21 cellular contexts compared by ENCODE assay signal in genomic region chr20:56987992-56988391, GRCh38.
DNase-seq lines count a peak whose midpoint lies in the region; ATAC-seq and TF ChIP-seq lines count a peak whose summit lies in the region.
"Had no signal": no experiment of that assay in that cellular context is flagged by ENCODE, and none has a peak within 500 bp of the region (broad histone marks: within the 10 kb centered on the region; RNA-seq: fewer than 3 reads in every experiment).

No MANE protein-coding gene starts in this region.

- no peaks in the 10 kb centered on the region for H3K27me3 ChIP-seq in PC-3 (ENCODE audit: low read length)
- H3K27me3 ChIP-seq in smooth muscle cell (ENCODE audit: low read depth) = no peaks in the 10 kb centered on the region
- H3K27me3 ChIP-seq in esophagus squamous epithelium = peaks cover 0 to 24% (median 0%) of the 10 kb centered on the region in 4 donors
- H3K27me3 ChIP-seq: upper lobe of right lung had no signal

- H3K79me2 ChIP-seq in PC-3 (ENCODE audit: low read length) (no peaks in the 10 kb centered on the region), smooth muscle cell (ENCODE audit: low read depth) (no peaks in the 10 kb centered on the region)

- ATAC-seq in PC-3 (peak; percentile 69), HG03159 (IDR thresholded peaks at IDR 0.05; ENCODE audit: unreplicated experiment) (no peak)
- ATAC-seq: upper lobe of right lung had no signal

- DNase-seq in NOMO-1 treated with DMSO at 0.1 percent for 48 hours (lab: John Stamatoyannopoulos, UW; ENCODE audit: unreplicated experiment) = peak; percentile 15
- no peak for DNase-seq in NOMO-1 (lab: John Stamatoyannopoulos, UW; ENCODE audit: unreplicated experiment in 2 of 2)
- DNase-seq in PC-3 = peak; percentile 80
- peak; percentile 59 for DNase-seq in choroid plexus epithelial cell (ENCODE audit: low read depth)
- no peak for DNase-seq in smooth muscle cell (lab: John Stamatoyannopoulos, UW; ENCODE audit: unreplicated experiment)
- no peak for DNase-seq in activated CD4-positive, alpha-beta T cell treated with anti-CD3 and anti-CD28 coated beads, Interleukin-2, amount 50 U/mL, for 48 hours
- DNase-seq in esophagus squamous epithelium (lab: John Stamatoyannopoulos, UW) = no peak
- DNase-seq: activated CD8-positive, alpha-beta memory T cell treated with anti-CD3 and anti-CD28 coated beads, Interleukin-2, amount 50 U/mL, for 48 hours; activated effector memory CD4-positive, alpha-beta T cell treated with Interleukin-2 at 50 U/mL for 16 hours; COR-L47; DND-41; H7; kidney glomerular epithelial cell; naive B cell; NCI-H1048; NCI-H510A; SHP77 treated with DMSO at 0.1 percent for 48 hours; upper lobe of right lung had no signal

- H3K9me3 ChIP-seq in PC-3 (ENCODE audit: low read length) (no peaks in the 10 kb centered on the region), smooth muscle cell (replicated peaks; ENCODE audit: low read depth) (no peaks in the 10 kb centered on the region), esophagus squamous epithelium (peaks cover 0 to 34% (median 7%) of the 10 kb centered on the region in 3 donors)
- H3K9me3 ChIP-seq: upper lobe of right lung had no signal

- H3F3A ChIP-seq in PC-3 (ENCODE audit: low read length, unreplicated experiment) (peaks cover 8% of the 10 kb centered on the region), smooth muscle cell (ENCODE audit: low read depth) (peaks cover 5% of the 10 kb centered on the region)

- peak overlapping the region; percentile 75 for H2AFZ ChIP-seq in PC-3 (ENCODE audit: low read length)
- H2AFZ ChIP-seq in smooth muscle cell (ENCODE audit: low read depth) = peak overlapping the region; percentile 36

- TF ChIP-seq CTCF in PC-3 (conservative IDR thresholded peaks at IDR 0.05; ENCODE audit: low read depth, low read length) = no peak
- TF ChIP-seq CTCF in choroid plexus epithelial cell (conservative IDR thresholded peaks at IDR 0.05; ENCODE audit: low read depth, low read length) = no peak
- no peak for TF ChIP-seq CTCF in smooth muscle cell (IDR thresholded peaks at IDR 0.05; ENCODE audit: borderline replicate concordance, insufficient read depth, poor library complexity, severe bottlenecking)
- no peak for TF ChIP-seq CTCF in esophagus squamous epithelium (IDR thresholded peaks at IDR 0.05)

- H3K36me3 ChIP-seq in PC-3 (ENCODE audit: low read depth, low read length) (no peaks in the 10 kb centered on the region), smooth muscle cell (ENCODE audit: low read depth) (no peaks in the 10 kb centered on the region), esophagus squamous epithelium (no peaks in the 10 kb centered on the region)
- H3K36me3 ChIP-seq: upper lobe of right lung had no signal

- TF ChIP-seq POLR2A in esophagus squamous epithelium (IDR thresholded peaks at IDR 0.05) = no peak

- no peaks in the 10 kb centered on the region for H3K9me2 ChIP-seq in PC-3 (replicated peaks; ENCODE audit: low read length)

- no TSS peak for BruUV-seq in PC-3 (replicated peaks; lab: Mats Ljungman, UMichigan)

- H3K4me3 ChIP-seq in PC-3 (ENCODE audit: low read length) (peak overlapping the region; percentile 69), choroid plexus epithelial cell (ENCODE audit: low read depth, low read length) (peak overlapping the region; percentile 34), smooth muscle cell (peak overlapping the region; percentile 30), esophagus squamous epithelium (no peak overlapping the region)
- H3K4me3 ChIP-seq: upper lobe of right lung had no signal

- H3K9ac ChIP-seq in PC-3 (ENCODE audit: low read length) = peak overlapping the region; percentile 55
- peak overlapping the region; percentile 52 for H3K9ac ChIP-seq in smooth muscle cell (ENCODE audit: low read depth)

- H3K27ac ChIP-seq in PC-3 (ENCODE audit: low read length) (peak overlapping the region; percentile 88), smooth muscle cell (ENCODE audit: low read depth) (peak overlapping the region; percentile 83), esophagus squamous epithelium (no peak overlapping the region)
- H3K27ac ChIP-seq: 22Rv1, upper lobe of right lung, VCaP had no signal

- WGBS in smooth muscle cell (ENCODE audit: low lambda C conversion rate) = 10% methylated on average over 16 of the region's 16 CpGs
- whole genome bisulfite sequencing in esophagus squamous epithelium, 2 donors = 68 to 72% methylated on average over 8 to 16 of the region's 16 CpGs

- H4K20me1 ChIP-seq in PC-3 (ENCODE audit: low read length) (no peaks in the 10 kb centered on the region), smooth muscle cell (ENCODE audit: low read depth) (no peaks in the 10 kb centered on the region)

- H3K4me2 ChIP-seq in PC-3 (ENCODE audit: low read length) (peak overlapping the region; percentile 94), smooth muscle cell (peak overlapping the region; percentile 82)

- POLR2A ChIA-PET in PC-3 (lab: Charles Lee; ENCODE audit: unreplicated experiment) = interaction anchor here (0.5 kb wide), 1 partner anchor 9 kb away, joined by 7 read pairs; no protein-coding TSS in a partner anchor

- H3K4me1 ChIP-seq in PC-3 (ENCODE audit: insufficient read depth, low read length) = peaks cover 55% of the 10 kb centered on the region
- peaks cover 5% of the 10 kb centered on the region for H3K4me1 ChIP-seq in smooth muscle cell (ENCODE audit: low read depth)
- no peaks in the 10 kb centered on the region for H3K4me1 ChIP-seq in esophagus squamous epithelium
- H3K4me1 ChIP-seq: upper lobe of right lung had no signal

- intact Hi-C loops in PC-3 (cut with micrococcal nuclease) = loop anchor here (5.0 kb wide), 1 partner anchor 356 kb away; no protein-coding TSS in a partner anchor
- intact Hi-C loops in esophagus squamous epithelium (cut with DNase I) = no loop called here

- CTCF ChIA-PET in PC-3 (lab: Charles Lee) = interaction anchor here (0.6 kb wide), 2 partner anchors 208 to 233 kb away, joined by 3 to 4 read pairs; no protein-coding TSS in a partner anchor

Comparison
In these comparisons a context has a peak if more than half of its experiments do, and no peak if none do; other contexts are left out.
1. DNase-seq: peak in NOMO-1 treated with DMSO at 0.1 percent for 48 hours (single experiment), PC-3 (single experiment) and choroid plexus epithelial cell (single experiment); none in NOMO-1 (0 of 2), smooth muscle cell (single experiment), activated CD4-positive, alpha-beta T cell treated with anti-CD3 and anti-CD28 coated beads, Interleukin-2, amount 50 U/mL, for 48 hours (0 of 2) and esophagus squamous epithelium (single experiment).
2. H3K27ac ChIP-seq: peak in PC-3 (single experiment) and smooth muscle cell (single experiment); none in esophagus squamous epithelium (0 of 4).
3. H3K4me3 ChIP-seq: peak in PC-3 (single experiment), choroid plexus epithelial cell (single experiment) and smooth muscle cell (single experiment); none in esophagus squamous epithelium (0 of 4).